In the genomic region with DNA sequence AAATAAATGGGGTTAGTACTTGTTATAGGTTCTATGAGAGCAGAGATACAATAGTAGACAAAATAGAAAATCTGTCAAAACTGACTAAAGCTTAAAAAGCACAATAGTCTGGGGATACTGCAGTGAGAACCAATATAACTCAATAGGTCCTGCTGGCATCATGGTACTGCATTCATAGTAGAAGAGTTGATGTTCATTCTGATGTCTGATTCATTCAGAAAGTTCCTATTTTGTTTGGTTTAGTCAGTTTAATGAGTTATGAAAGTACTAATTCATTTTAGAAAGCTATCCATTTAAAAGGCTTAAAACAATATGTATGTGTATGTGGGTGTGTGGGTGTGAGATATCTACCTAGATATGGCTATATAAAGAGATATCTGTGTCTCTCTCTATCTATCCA, we compare ENCODE assay signal across 18 cellular contexts.
DNase-seq lines count a peak whose midpoint lies in the region; ATAC-seq, FAIRE-seq and TF ChIP-seq lines count a peak whose summit lies in the region.
"Had no signal": no experiment of that assay in that cellular context is flagged by ENCODE, and none has a peak within 500 bp of the region (broad histone marks: within the 10 kb centered on the region; RNA-seq: fewer than 3 reads in every experiment).

No MANE protein-coding gene starts in this region.

- H4K20me1 ChIP-seq in GM12878 (ENCODE audit: control insufficient read depth, insufficient read depth) = 0 out of 2 replicates have a peak, but pooled peaks cover 2% of the 10 kb centered on the region

- ATAC-seq in GM18861 (IDR thresholded peaks at IDR 0.05; ENCODE audit: unreplicated experiment) (peak; percentile 56), GM18909 (IDR thresholded peaks at IDR 0.05; ENCODE audit: poor library complexity, unreplicated experiment) (peak; percentile 50), HG03097 (IDR thresholded peaks at IDR 0.05; ENCODE audit: low FRiP score, unreplicated experiment) (peak; percentile 50), GM12878 (peak; percentile 67), omental fat pad (ENCODE audit: low FRiP score) (no peak)
- ATAC-seq: HepG2 had no signal

- H3K79me2 ChIP-seq in GM12878 (ENCODE audit: control insufficient read depth, insufficient read depth, low read length) (no peaks in the 10 kb centered on the region), trophoblast cell (ENCODE audit: control insufficient read depth, insufficient read depth, low read length, poor library complexity) (no peaks in the 10 kb centered on the region)

- intact Hi-C loops in GM12878 (cut with micrococcal nuclease; ENCODE audit: unreplicated experiment) (no loop called here), posterior vena cava (cut with DNase I) (no loop called here)

- H3K9ac ChIP-seq in GM12878 (ENCODE audit: control insufficient read depth, insufficient read depth, low read length) (no peak overlapping the region), trophoblast cell (ENCODE audit: low read length) (no peak overlapping the region)
- H3K9ac ChIP-seq: KMS-11 had no signal

- H3K9me3 ChIP-seq in GM12878 (replicated peaks; ENCODE audit: control insufficient read depth, insufficient read depth, low read length) (no peaks in the 10 kb centered on the region), trophoblast cell (ENCODE audit: insufficient read depth, low read depth, low read length) (no peaks in the 10 kb centered on the region)

- DNase-seq in GM12878 (ENCODE audit: low read depth, low spot score) (no peak), posterior vena cava (ENCODE audit: low spot score) (no peak), omental fat pad (ENCODE audit: low spot score) (no peak), trophoblast cell (no peak)
- DNase-seq: C1 segment of cervical spinal cord; CD4-positive, alpha-beta T cell; DND-41; GDM1; HCEC 1CT; HFFc6 had no signal

- H3K4me1 ChIP-seq in GM12878 (ENCODE audit: control insufficient read depth, insufficient read depth, low read length) (no peaks in the 10 kb centered on the region), trophoblast cell (ENCODE audit: control insufficient read depth in 1 of 2, insufficient read depth in 2 of 2, low read length in 2 of 2) (peaks cover 4 to 6% of the 10 kb centered on the region in 2 experiments)

- no TSS peak for BruUV-seq in GM12878 (replicated peaks; lab: Mats Ljungman, UMichigan)

- no peak for TF ChIP-seq POLR2A in GM12878 (IDR thresholded peaks at IDR 0.05; ENCODE audit: low read depth, low read length)

- in situ Hi-C loops in GM12878 (cut with MboI) = no loop called here

- H3K18ac ChIP-seq in trophoblast cell (ENCODE audit: low read length) = no peak overlapping the region

- H4K91ac ChIP-seq in trophoblast cell (ENCODE audit: low read depth, low read length) = no peak overlapping the region

- H4K12ac ChIP-seq in trophoblast cell (ENCODE audit: low read depth, low read length) = no peak overlapping the region

- H3K4me3 ChIP-seq in GM12878 (no peak overlapping the region), trophoblast cell (ENCODE audit: low read depth, low read length) (no peak overlapping the region)

- no peak overlapping the region for H3K4ac ChIP-seq in trophoblast cell (ENCODE audit: low read depth, low read length)

- H2BK12ac ChIP-seq in trophoblast cell (ENCODE audit: low read length) = no peak overlapping the region

- RAD21 ChIA-PET in GM12878 (lab: Charles Lee; ENCODE audit: unreplicated experiment) = interaction anchor here (1.3 to 2.1 kb wide), 2 partner anchors 32 to 162 kb away, joined by 3 to 6 read pairs; no protein-coding TSS in a partner anchor

- no peak overlapping the region for H3K14ac ChIP-seq in trophoblast cell (ENCODE audit: low read length)

- no peak overlapping the region for H2AK5ac ChIP-seq in trophoblast cell (ENCODE audit: low read length)

- H3K27me3 ChIP-seq in GM12878 (replicated peaks in 1 of 2; ENCODE audit: control insufficient read depth in 2 of 2, insufficient read depth in 2 of 2, low read length in 1 of 2) (no peaks in the 10 kb centered on the region), trophoblast cell (ENCODE audit: insufficient read depth, low read length) (no peaks in the 10 kb centered on the region)

- CTCF ChIA-PET in GM12878 (lab: Yijun Ruan, JAX) = interaction anchor here (0.9 to 1.8 kb wide), 5 partner anchors 36 to 166 kb away, joined by 3 to 4 read pairs (median 3); a partner anchor contains a TSS

- SMC1A ChIA-PET in GM12878 (lab: Charles Lee; ENCODE audit: uncharacterized antibody, unreplicated experiment) = interaction anchor here (1.1 to 1.7 kb wide), 6 partner anchors 33 to 166 kb away, joined by 3 to 6 read pairs (median 4); no protein-coding TSS in a partner anchor

- H3K36me3 ChIP-seq in GM12878 (ENCODE audit: control insufficient read depth in 2 of 2, insufficient read depth in 2 of 2, low read length in 1 of 2) (no peaks in the 10 kb centered on the region), trophoblast cell (ENCODE audit: control insufficient read depth in 1 of 2, insufficient read depth in 2 of 2, low read length in 2 of 2) (no peaks in the 10 kb centered on the region)

- TF ChIP-seq CTCF in GM12878 (IDR thresholded peaks at IDR 0.05 in 2 of 3, conservative IDR thresholded peaks at IDR 0.05 in 1 of 3; ENCODE audit: control insufficient read depth in 2 of 3, extremely low read depth in 1 of 3, insufficient read depth in 1 of 3, low read depth in 3 of 3, low read length in 3 of 3) = no peak
- no peak for TF ChIP-seq CTCF in omental fat pad (IDR thresholded peaks at IDR 0.05)

- H4K8ac ChIP-seq in trophoblast cell (ENCODE audit: low read depth, low read length) = no peak overlapping the region

- peaks cover 6% of the 10 kb centered on the region for H3K79me1 ChIP-seq in trophoblast cell (ENCODE audit: low read length)

- no peak overlapping the region for H3K27ac ChIP-seq in GM12878 (ENCODE audit: control insufficient read depth, insufficient read depth)
- H3K27ac ChIP-seq in trophoblast cell (ENCODE audit: low read depth, low read length) = no peak overlapping the region
- H3K27ac ChIP-seq: KMS-11 had no signal

- no peak for FAIRE-seq in GM12878 (lab: Jason Lieb, UNC)
- FAIRE-seq: A204.1, GM19239, HepG2, HTR-8/SVneo had no signal

- H3K4me2 ChIP-seq in GM12878 (ENCODE audit: control insufficient read depth, insufficient read depth) (no peak overlapping the region), trophoblast cell (ENCODE audit: low read length) (no peak overlapping the region)
- H3K4me2 ChIP-seq: KMS-11 had no signal

- H2AFZ ChIP-seq in GM12878 (ENCODE audit: control insufficient read depth, low read depth, low read length) = no peak overlapping the region
- H2AFZ ChIP-seq in trophoblast cell (ENCODE audit: insufficient read depth, low read length, poor library complexity) = no peak overlapping the region

- POLR2A ChIA-PET in GM12878 (lab: Charles Lee) = no interaction called here

- no peak for TF ChIP-seq EP300 in GM12878 (IDR thresholded peaks at IDR 0.05; ENCODE audit: borderline replicate concordance in 1 of 2, control insufficient read depth in 1 of 2, low read depth in 2 of 2, low read length in 2 of 2)

- no peak for TF ChIP-seq RAD21 in GM12878 (IDR thresholded peaks at IDR 0.05; ENCODE audit: insufficient read depth, low read depth, low read length)

- no peak overlapping the region for H2BK5ac ChIP-seq in trophoblast cell (ENCODE audit: low read depth, low read length, poor library complexity)

- H2BK120ac ChIP-seq in trophoblast cell (ENCODE audit: insufficient read depth, low read length, poor library complexity) = no peak overlapping the region

- no peak overlapping the region for H3K23ac ChIP-seq in trophoblast cell (ENCODE audit: low read length)

TF ChIP-seq in GM12878, 131 proteins besides CTCF, POLR2A, EP300 and RAD21:
- TF ChIP-seq MTA2 (IDR thresholded peaks at IDR 0.05; ENCODE audit: low read depth) (peak; percentile 42; the same call in 1 of the 2 replicates), RFX5 (IDR thresholded peaks at IDR 0.05; ENCODE audit: low read depth, low read length) (no peak)
- TF ChIP-seq, protein P1, sequence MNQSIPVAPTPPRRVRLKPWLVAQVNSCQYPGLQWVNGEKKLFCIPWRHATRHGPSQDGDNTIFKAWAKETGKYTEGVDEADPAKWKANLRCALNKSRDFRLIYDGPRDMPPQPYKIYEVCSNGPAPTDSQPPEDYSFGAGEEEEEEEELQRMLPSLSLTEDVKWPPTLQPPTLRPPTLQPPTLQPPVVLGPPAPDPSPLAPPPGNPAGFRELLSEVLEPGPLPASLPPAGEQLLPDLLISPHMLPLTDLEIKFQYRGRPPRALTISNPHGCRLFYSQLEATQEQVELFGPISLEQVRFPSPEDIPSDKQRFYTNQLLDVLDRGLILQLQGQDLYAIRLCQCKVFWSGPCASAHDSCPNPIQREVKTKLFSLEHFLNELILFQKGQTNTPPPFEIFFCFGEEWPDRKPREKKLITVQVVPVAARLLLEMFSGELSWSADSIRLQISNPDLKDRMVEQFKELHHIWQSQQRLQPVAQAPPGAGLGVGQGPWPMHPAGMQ (IDR thresholded peaks at IDR 0.05; ENCODE audit: borderline replicate concordance) = no peak
